8 cellular contexts compared by ENCODE assay signal in the genomic region with DNA sequence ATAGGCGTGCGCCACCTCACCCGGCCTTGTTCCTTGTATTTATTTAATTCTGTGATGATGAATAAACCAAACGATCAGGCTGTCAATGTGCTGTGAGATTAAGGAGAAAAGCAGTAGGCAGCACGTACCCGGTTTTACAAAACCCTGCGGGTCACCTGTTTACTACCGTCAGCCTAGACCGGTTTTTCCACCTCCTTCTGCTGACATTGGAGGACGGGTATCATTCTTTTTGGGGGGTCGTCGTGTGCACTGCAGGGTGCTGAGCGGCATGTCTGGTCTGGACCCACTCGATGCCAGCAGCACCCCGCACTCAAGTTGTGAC. TPM values are rescaled to one million over a fixed set of nuclear protein-coding genes. Genes with fewer than 3 reads are reported as not detected.
DNase-seq lines count a peak whose midpoint lies in the region; ATAC-seq and TF ChIP-seq lines count a peak whose summit lies in the region.

No MANE protein-coding gene starts in this region.

- H3K27me3 ChIP-seq in BJ (ENCODE audit: control insufficient read depth, insufficient read depth, low read length) (no peaks in the 10 kb centered on the region), KMS-11 (ENCODE audit: insufficient read depth, low read depth) (no peaks in the 10 kb centered on the region), foreskin keratinocyte (peaks cover 3% of the 10 kb centered on the region), uterus (no peaks in the 10 kb centered on the region)

- POLR2A ChIA-PET in BJ (lab: Charles Lee) = no interaction called here

- peak overlapping the region; percentile 62; the same call in 1 of the 2 replicates for H3K27ac ChIP-seq in KMS-11
- no peak overlapping the region for H3K27ac ChIP-seq in foreskin keratinocyte
- H3K27ac ChIP-seq in uterus = peak overlapping the region in 1 of 2 donors; percentile 65

- no peaks in the 10 kb centered on the region for H3K36me3 Mint-ChIP-seq in naive B cell

- no peaks in the 10 kb centered on the region for H3K9me3 ChIP-seq in uterus

- no peak overlapping the region; the same call in 1 of the 2 replicates for H3K9ac ChIP-seq in KMS-11

- H3K4me3 Mint-ChIP-seq in naive B cell = peak overlapping the region; percentile 75 to 91 (median 84)

- TF ChIP-seq CTCF in BJ (IDR thresholded peaks at IDR 0.05; ENCODE audit: insufficient read depth, low read depth, low read length) (no peak), KMS-11 (conservative IDR thresholded peaks at IDR 0.05; ENCODE audit: low read depth, low read length) (no peak), cardiac fibroblast (IDR thresholded peaks at IDR 0.05; ENCODE audit: low read depth, low read length) (no peak), foreskin keratinocyte (conservative IDR thresholded peaks at IDR 0.05) (no peak), uterus (IDR thresholded peaks at IDR 0.05) (no peak)

- H4K20me1 ChIP-seq in KMS-11 (ENCODE audit: insufficient read depth) = peaks cover 28% of the 10 kb centered on the region; the same call in 1 of the 2 replicates

- CTCF ChIA-PET in BJ (lab: Yijun Ruan, JAX) = interaction anchor here (2.1 kb wide), 1 partner anchor 91 kb away, joined by 4 read pairs; no protein-coding TSS in a partner anchor

- peak overlapping the region; percentile 58 for H3K4me2 ChIP-seq in KMS-11

- H3K27me3 Mint-ChIP-seq in naive B cell = peaks cover 0 to 13% (median 8%) of the 10 kb centered on the region in 3 donors

- H3K79me2 ChIP-seq in KMS-11 (ENCODE audit: insufficient read depth, low read depth) = peaks cover 37% of the 10 kb centered on the region

- intact Hi-C loops in uterus (cut with DNase I; ENCODE audit: low total_unique reads) = no loop called here

- no peaks in the 10 kb centered on the region for H3K9me3 Mint-ChIP-seq in naive B cell

- H3K36me3 ChIP-seq in BJ (ENCODE audit: control insufficient read depth, insufficient read depth, low read length) (peaks cover 3% of the 10 kb centered on the region), KMS-11 (ENCODE audit: insufficient read depth) (no peaks in the 10 kb centered on the region), uterus (no peaks in the 10 kb centered on the region)

- DNase-seq in BJ (ENCODE audit: low read depth) (no peak), cardiac fibroblast (ENCODE audit: low read depth in 2 of 2) (no peak), naive B cell (no peak), AML-193 (lab: John Stamatoyannopoulos, UW) (no peak), foreskin keratinocyte (no peak), AG20443 (ENCODE audit: low spot score) (no peak), uterus (no peak)

- ATAC-seq in naive B cell (ENCODE audit: low read depth in 2 of 2) (no peak), foreskin keratinocyte (no peak)

- no peak for TF ChIP-seq POLR2A in uterus (IDR thresholded peaks at IDR 0.05)

- peaks cover 39 to 43% (median 41%) of the 10 kb centered on the region in 3 donors for H3K4me1 Mint-ChIP-seq in naive B cell

- H3K27ac Mint-ChIP-seq in naive B cell = peak overlapping the region in 5 of 6 donors; percentile 84 to 91 (median 90)

- H3K4me3 ChIP-seq in BJ (ENCODE audit: low read depth, low read length) (peak overlapping the region; percentile 66; the same call in 1 of the 2 replicates), KMS-11 (IDR thresholded peaks at IDR 0.05; ENCODE audit: insufficient read depth, low read depth, low read length) (no peak overlapping the region), cardiac fibroblast (replicated peaks in 1 of 2; ENCODE audit: low read depth in 2 of 2, low read length in 2 of 2) (peak overlapping the region; percentile 47 to 55), uterus (peak overlapping the region in 1 of 2 donors; percentile 62)

- peaks cover 33% of the 10 kb centered on the region for H3K4me1 ChIP-seq in KMS-11 (ENCODE audit: low read depth, poor library complexity, severe bottlenecking)
- H3K4me1 ChIP-seq in foreskin keratinocyte = peaks cover 3% of the 10 kb centered on the region
- H3K4me1 ChIP-seq in uterus = peaks cover 0 to 30% of the 10 kb centered on the region in 2 donors

- peak overlapping the region; percentile 55; the same call in 1 of the 2 replicates for H2AFZ ChIP-seq in KMS-11 (ENCODE audit: low read depth)

RNA-seq across cellular contexts. Expression of a gene that starts 0.9 kb away (rescaled TPM):
- polyA plus RNA-seq in BJ (2011; rRNA removed) (38.3 and 48.9 TPM in 2 replicates), naive B cell (ENCODE audit: low read depth in 6 of 6) (1 to 10 TPM; 3.6 to 7.5 (median 6.2) TPM), foreskin keratinocyte (136 and 140 TPM in 2 replicates)
- 18.8 and 19.6 TPM in 2 replicates for polyA minus RNA-seq in BJ (2011; rRNA and poly(A)+ RNA removed)
- total RNA-seq in foreskin keratinocyte (116 and 119 TPM in 2 replicates), uterus (100 to 1,000 TPM in 1 of 4 donors, 10 to 100 TPM in 1, 1 to 10 TPM in 2; 1.2 to 102 (median 23.8) TPM)

RNA-seq across cellular contexts. Expression of a gene that starts 5.1 kb away (rescaled TPM):
- polyA plus RNA-seq in BJ (2011; rRNA removed) = 26.9 and 43.7 TPM in 2 replicates
- 17.9 and 31.2 TPM in 2 replicates for polyA minus RNA-seq in BJ (2011; rRNA and poly(A)+ RNA removed)
- 10 to 100 TPM; 14.4 to 24.6 (median 15.7) TPM for polyA plus RNA-seq in naive B cell (ENCODE audit: low read depth in 6 of 6)
- total RNA-seq in foreskin keratinocyte = 11.0 and 13.9 TPM in 2 replicates
- 18.9 and 23.2 TPM in 2 replicates for polyA plus RNA-seq in foreskin keratinocyte
- 10 to 100 TPM in 2 of 4 donors, 1 to 10 TPM in 2; 3.3 to 14.4 (median 8.4) TPM for total RNA-seq in uterus

RNA-seq across cellular contexts. Expression of a gene that starts 22.8 kb away (rescaled TPM):
- polyA plus RNA-seq in BJ (2011; rRNA removed) (35.5 and 59.6 TPM in 2 replicates), naive B cell (ENCODE audit: low read depth in 6 of 6) (100 to 1,000 TPM; 201 to 230 (median 209) TPM), foreskin keratinocyte (115 and 132 TPM in 2 replicates)
- polyA minus RNA-seq in BJ (2011; rRNA and poly(A)+ RNA removed) = 12.9 and 20.4 TPM in 2 replicates
- total RNA-seq in foreskin keratinocyte (80.0 and 81.3 TPM in 2 replicates), uterus (10 to 100 TPM; 39.2 to 65.5 (median 42.1) TPM)

RNA-seq across cellular contexts. Expression of a gene that starts 31.7 kb away (rescaled TPM):
- 854 and 1,597 TPM in 2 replicates for polyA plus RNA-seq in BJ (2011; rRNA removed)
- polyA minus RNA-seq in BJ (2011; rRNA and poly(A)+ RNA removed) = 665 and 710 TPM in 2 replicates
- 1,000 to 10,000 TPM; 2,496 to 3,315 (median 3,022) TPM for polyA plus RNA-seq in naive B cell (ENCODE audit: low read depth in 6 of 6)
- 1,634 and 1,826 TPM in 2 replicates for total RNA-seq in foreskin keratinocyte
- 2,421 and 2,717 TPM in 2 replicates for polyA plus RNA-seq in foreskin keratinocyte
- 1,000 to 10,000 TPM in 3 of 4 donors, 100 to 1,000 TPM in 1; 648 to 5,728 (median 1,854) TPM for total RNA-seq in uterus

RNA-seq across cellular contexts. Expression of a gene that starts 43.5 kb away (rescaled TPM):
- polyA plus RNA-seq in BJ (2011; rRNA removed) (0.07 and 0.11 TPM in 2 replicates), naive B cell (ENCODE audit: low read depth in 6 of 6) (under 1 TPM in 1 of 6 donors, not detected in 5; 0.03 TPM), foreskin keratinocyte (0.03 and 0.08 TPM in 2 replicates)
- 0.36 and 0.43 TPM in 2 replicates for polyA minus RNA-seq in BJ (2011; rRNA and poly(A)+ RNA removed)
- total RNA-seq in foreskin keratinocyte (0.07 and 0.10 TPM in 2 replicates), uterus (1 to 10 TPM in 1 of 4 donors, under 1 TPM in 2, not detected in 1; 0.12 to 3.5 (median 0.77) TPM)
